29 cellular contexts compared by ENCODE assay signal in the genomic region with DNA sequence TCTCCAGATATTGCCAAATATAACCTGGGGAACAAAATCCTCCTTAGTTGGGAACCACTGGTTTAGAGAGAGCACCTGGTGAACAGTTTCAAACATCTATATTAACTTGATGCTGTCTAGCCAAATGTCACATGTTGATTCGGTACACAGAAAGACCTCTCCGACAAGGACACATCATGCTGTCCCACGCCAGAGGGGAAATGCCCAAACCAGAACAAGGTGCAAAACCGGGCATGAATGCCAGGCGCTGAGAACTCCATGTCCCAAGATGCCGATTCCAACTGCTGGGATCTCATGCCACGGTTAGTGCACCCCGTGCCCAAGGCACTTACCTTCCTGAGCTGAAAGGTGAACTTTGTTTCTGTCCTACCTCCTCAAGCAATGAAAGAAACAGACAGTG.
"Had no signal": no experiment of that assay in that cellular context is flagged by ENCODE, and none has a peak within 500 bp of the region (broad histone marks: within the 10 kb centered on the region; RNA-seq: fewer than 3 reads in every experiment).

No MANE protein-coding gene starts in this region.

- H3K9me3 ChIP-seq: ascending aorta, body of pancreas, MG63 had no signal

- ATAC-seq: activated naive CD4-positive, alpha-beta T cell treated with anti-CD3 and anti-CD28 coated beads, Interleukin-2, amount 50 U/mL, for 72 hours; activated naive CD8-positive, alpha-beta T cell treated with anti-CD3 and anti-CD28 coated beads, Interleukin-2, amount 50 U/mL, for 24 hours; activated T-cell treated with anti-CD3 and anti-CD28 coated beads, Interleukin-2, amount 50 U/mL, for 4 hours; body of pancreas; Panc1; T-helper 17 cell had no signal

- H3K9me3 Mint-ChIP-seq: activated naive CD4-positive, alpha-beta T cell treated with anti-CD3 and anti-CD28 coated beads, Interleukin-2, amount 50 U/mL, for 72 hours; activated T-cell treated with anti-CD3 and anti-CD28 coated beads, Interleukin-2, amount 50 U/mL, for 4 hours; central memory CD8-positive, alpha-beta T cell had no signal

- DNase-seq: activated CD4-positive, alpha-beta memory T cell treated with anti-CD3 and anti-CD28 coated beads for 36 hours; activated CD4-positive, alpha-beta T cell treated with anti-CD3 and anti-CD28 coated beads, Interleukin-2, amount 10 ng/mL, durations not matched to agents 7 days and 5 days; activated CD4-positive, CD25-positive, alpha-beta regulatory T cell; activated CD8-positive, alpha-beta memory T cell treated with anti-CD3 and anti-CD28 coated beads for 24 hours; activated effector memory CD4-positive, alpha-beta T cell treated with anti-CD3 and anti-CD28 coated beads, Interleukin-2, amount 50 U/mL, for 16 hours; activated naive CD4-positive, alpha-beta T cell treated with Interleukin-2 at 50 U/mL for 16 hours; activated naive CD8-positive, alpha-beta T cell treated with anti-CD3 and anti-CD28 coated beads, Interleukin-2, amount 50 U/mL, for 24 hours; activated T-cell treated with anti-CD3 and anti-CD28 coated beads, Interleukin-2, amount 50 U/mL, for 4 hours; amniotic stem cell; body of pancreas; MG63; MV-4-11; NCI-H1092 treated with DMSO at 0.1 percent for 48 hours; NCI-H1417 treated with DMSO at 0.1 percent for 48 hours; NCI-H1694; NCI-H2029; NCI-H345; NCI-H510A; NCI-H526 treated with DMSO at 0.1 percent for 48 hours; NCI-H82; RPMI8226; SHP77 treated with DMSO at 0.1 percent for 48 hours; T-helper 17 cell; T1000 had no signal

- H3K27ac ChIP-seq: ascending aorta, body of pancreas, VCaP had no signal

- H3K27ac Mint-ChIP-seq: activated CD4-positive, alpha-beta memory T cell treated with anti-CD3 and anti-CD28 coated beads for 36 hours; activated CD4-positive, alpha-beta T cell treated with anti-CD3 and anti-CD28 coated beads, Interleukin-2, amount 10 ng/mL, durations not matched to agents 7 days and 5 days; activated naive CD4-positive, alpha-beta T cell treated with anti-CD3 and anti-CD28 coated beads, Interleukin-2, amount 50 U/mL, for 72 hours; activated naive CD8-positive, alpha-beta T cell treated with anti-CD3 and anti-CD28 coated beads, Interleukin-2, amount 50 U/mL, for 24 hours; T-helper 17 cell had no signal

- H3K4me3 ChIP-seq: ascending aorta, body of pancreas, MG63 had no signal

- H3K27me3 Mint-ChIP-seq: activated CD4-positive, alpha-beta memory T cell treated with anti-CD3 and anti-CD28 coated beads for 36 hours; activated CD4-positive, alpha-beta T cell treated with anti-CD3 and anti-CD28 coated beads, Interleukin-2, amount 10 ng/mL, durations not matched to agents 7 days and 5 days; activated naive CD8-positive, alpha-beta T cell treated with anti-CD3 and anti-CD28 coated beads, Interleukin-2, amount 50 U/mL, for 24 hours; central memory CD8-positive, alpha-beta T cell; T-helper 17 cell had no signal

- H3K36me3 ChIP-seq: ascending aorta, MG63 had no signal

- H3K4me3 Mint-ChIP-seq: activated CD4-positive, alpha-beta memory T cell treated with anti-CD3 and anti-CD28 coated beads for 36 hours; activated CD4-positive, alpha-beta T cell treated with anti-CD3 and anti-CD28 coated beads, Interleukin-2, amount 10 ng/mL, durations not matched to agents 7 days and 5 days; activated naive CD8-positive, alpha-beta T cell treated with anti-CD3 and anti-CD28 coated beads, Interleukin-2, amount 50 U/mL, for 24 hours; activated T-cell treated with anti-CD3 and anti-CD28 coated beads, Interleukin-2, amount 50 U/mL, for 4 hours; central memory CD8-positive, alpha-beta T cell; T-helper 17 cell had no signal

- H3K27me3 ChIP-seq: ascending aorta, body of pancreas, MG63 had no signal

- H3K4me1 ChIP-seq: ascending aorta, body of pancreas had no signal
